ENCODE assay signal across 17 cellular contexts in the genomic region with DNA sequence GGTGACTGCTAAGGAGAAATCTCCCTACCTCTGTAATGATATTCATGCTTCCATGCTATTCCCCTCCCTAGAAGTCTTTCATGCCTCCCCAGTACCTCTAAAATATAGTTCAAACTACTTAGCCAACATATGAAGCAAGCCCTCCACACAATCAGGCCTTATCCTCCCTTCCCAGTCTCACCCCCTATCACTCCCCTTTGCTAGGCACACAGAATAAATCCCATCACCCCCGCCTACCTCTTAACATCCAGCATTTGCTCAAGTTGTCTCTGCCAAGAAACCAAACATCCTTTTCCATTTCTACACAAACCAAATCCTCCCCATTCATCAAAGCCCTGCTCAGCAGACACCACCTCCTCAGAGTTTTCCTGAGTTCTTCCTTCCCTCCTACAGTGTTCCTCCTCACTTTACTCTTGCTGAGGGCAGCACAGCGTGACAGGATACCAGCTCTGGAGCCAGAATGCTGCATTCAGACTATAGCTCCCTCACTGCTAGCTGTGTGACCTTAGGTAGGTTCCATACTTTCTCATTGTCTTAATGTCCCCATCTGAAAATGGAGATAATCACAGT. TPM values are rescaled to one million over a fixed set of nuclear protein-coding genes. Genes with fewer than 3 reads are reported as not detected.
DNase-seq lines count a peak whose midpoint lies in the region; ATAC-seq and TF ChIP-seq lines count a peak whose summit lies in the region.
"Had no signal": no experiment of that assay in that cellular context is flagged by ENCODE, and none has a peak within 500 bp of the region (broad histone marks: within the 10 kb centered on the region; RNA-seq: fewer than 3 reads in every experiment).

No MANE protein-coding gene starts in this region.

- peaks cover 12% of the 10 kb centered on the region for H3K36me3 Mint-ChIP-seq in CD4-positive, alpha-beta T cell (ENCODE audit: low read depth)
- H3K36me3 Mint-ChIP-seq in IgD-negative memory B cell: peaks cover 7% of the 10 kb centered on the region
- peaks cover 3% of the 10 kb centered on the region for H3K36me3 Mint-ChIP-seq in activated naive CD8-positive, alpha-beta T cell treated with anti-CD3 and anti-CD28 coated beads for 36 hours
- H3K36me3 Mint-ChIP-seq in nephron progenitor cell (ENCODE audit: low read depth): no peaks in the 10 kb centered on the region

- ATAC-seq in CD4-positive, alpha-beta T cell (ENCODE audit: poor library complexity): no peak
- no peak for ATAC-seq in GM21723 (IDR thresholded peaks at IDR 0.05; ENCODE audit: unreplicated experiment)

- TF ChIP-seq CTCF in CD4-positive, alpha-beta T cell (IDR thresholded peaks at IDR 0.05): no peak
- TF ChIP-seq CTCF in nephron progenitor cell (IDR thresholded peaks at IDR 0.05): no peak

- CTCF ChIA-PET in CD4-positive, alpha-beta T cell (lab: Charles Lee): no interaction called here

- peaks cover 70% of the 10 kb centered on the region for H3K4me1 Mint-ChIP-seq in CD4-positive, alpha-beta T cell (ENCODE audit: low read depth)
- H3K4me1 Mint-ChIP-seq in IgD-negative memory B cell (peaks cover 16 to 24% (median 24%) of the 10 kb centered on the region in 3 donors), nephron progenitor cell (peaks cover 41% of the 10 kb centered on the region)
- peaks cover 55% of the 10 kb centered on the region for H3K4me1 Mint-ChIP-seq in activated naive CD8-positive, alpha-beta T cell treated with anti-CD3 and anti-CD28 coated beads for 36 hours

- H3K27me3 Mint-ChIP-seq in CD4-positive, alpha-beta T cell: no peaks in the 10 kb centered on the region
- no peaks in the 10 kb centered on the region for H3K27me3 Mint-ChIP-seq in IgD-negative memory B cell
- H3K27me3 Mint-ChIP-seq in activated naive CD8-positive, alpha-beta T cell treated with anti-CD3 and anti-CD28 coated beads for 36 hours: no peaks in the 10 kb centered on the region
- peaks cover 13% of the 10 kb centered on the region for H3K27me3 Mint-ChIP-seq in nephron progenitor cell (ENCODE audit: low read depth, poor library complexity)

- no peaks in the 10 kb centered on the region for H3K27me3 ChIP-seq in CD4-positive, alpha-beta T cell (ENCODE audit: control insufficient read depth, insufficient read depth, low read length)

- intact Hi-C loops in CD4-positive, alpha-beta T cell (cut with DNase I, micrococcal nuclease): no loop called here

- peak overlapping the region; percentile 2 for H3K27ac Mint-ChIP-seq in CD4-positive, alpha-beta T cell
- H3K27ac Mint-ChIP-seq in IgD-negative memory B cell: peak overlapping the region in 2 of 3 donors; percentile 0 to 95
- peak overlapping the region; percentile 7 for H3K27ac Mint-ChIP-seq in activated naive CD8-positive, alpha-beta T cell treated with anti-CD3 and anti-CD28 coated beads for 36 hours
- H3K27ac Mint-ChIP-seq in nephron progenitor cell: peak overlapping the region; percentile 37

- H3K4me3 Mint-ChIP-seq in CD4-positive, alpha-beta T cell: no peak overlapping the region
- H3K4me3 Mint-ChIP-seq in IgD-negative memory B cell: no peak overlapping the region
- H3K4me3 Mint-ChIP-seq in activated naive CD8-positive, alpha-beta T cell treated with anti-CD3 and anti-CD28 coated beads for 36 hours: no peak overlapping the region
- peak overlapping the region; percentile 1 for H3K4me3 Mint-ChIP-seq in nephron progenitor cell
- H3K4me3 Mint-ChIP-seq: CD14-positive monocyte had no signal

- H3K9me3 Mint-ChIP-seq in CD4-positive, alpha-beta T cell: no peaks in the 10 kb centered on the region
- H3K9me3 Mint-ChIP-seq in IgD-negative memory B cell (no peaks in the 10 kb centered on the region), nephron progenitor cell (no peaks in the 10 kb centered on the region)
- H3K9me3 Mint-ChIP-seq in activated naive CD8-positive, alpha-beta T cell treated with anti-CD3 and anti-CD28 coated beads for 36 hours: peaks cover 1% of the 10 kb centered on the region
- H3K9me3 Mint-ChIP-seq: CD14-positive monocyte had no signal

- H3K9me3 ChIP-seq in CD4-positive, alpha-beta T cell (ENCODE audit: control insufficient read depth, low read length): no peaks in the 10 kb centered on the region

- H3K27ac ChIP-seq in CD4-positive, alpha-beta T cell (ENCODE audit: low read depth, low read length): no peak overlapping the region
- H3K27ac ChIP-seq: RWPE1 had no signal

- POLR2A ChIA-PET in CD4-positive, alpha-beta T cell (lab: Charles Lee): no interaction called here

- no peak for DNase-seq in CD4-positive, alpha-beta T cell
- DNase-seq in activated naive CD8-positive, alpha-beta T cell treated with anti-CD3 and anti-CD28 coated beads for 36 hours: no peak
- no peak for DNase-seq in nephron progenitor cell
- no peak for DNase-seq in COR-L47 (lab: John Stamatoyannopoulos, UW)
- no peak for DNase-seq in activated naive CD4-positive, alpha-beta T cell treated with Interleukin-2 at 50 U/mL for 16 hours
- DNase-seq: ACHN, AML-193, H7, KG1, NCI-H1048, NCI-H1436 treated with DMSO at 0.1 percent for 48 hours, NCI-H2081, NCI-H748 treated with DMSO at 0.1 percent for 48 hours had no signal

RNA-seq across cellular contexts. Expression of gene TOM1L2, which starts 7.0 kb away (rescaled TPM):
- 10 to 100 TPM; 28.5 to 30.5 TPM for total RNA-seq in CD4-positive, alpha-beta T cell
- 3.7 TPM for polyA plus RNA-seq in IgD-negative memory B cell
- 1 to 10 TPM; 8.5 to 9.0 TPM for total RNA-seq in activated naive CD8-positive, alpha-beta T cell treated with anti-CD3 and anti-CD28 coated beads for 36 hours

RNA-seq across cellular contexts. Expression of gene DRC3, which starts 7.4 kb away (rescaled TPM):
- under 1 TPM in 1 of 2 experiments, not detected in 1; 0.11 TPM for total RNA-seq in CD4-positive, alpha-beta T cell
- 0.90 TPM for polyA plus RNA-seq in IgD-negative memory B cell
- total RNA-seq in activated naive CD8-positive, alpha-beta T cell treated with anti-CD3 and anti-CD28 coated beads for 36 hours: under 1 TPM; 0.18 to 0.52 TPM
